ENCODE assay signal across 23 cellular contexts in genomic region chr11:123674297-123674696, GRCh38. TPM values are rescaled to one million over a fixed set of nuclear protein-coding genes. Genes with fewer than 3 reads are reported as not detected.
DNase-seq lines count a peak whose midpoint lies in the region; ATAC-seq, FAIRE-seq and TF ChIP-seq lines count a peak whose summit lies in the region.
"Had no signal": no experiment of that assay in that cellular context is flagged by ENCODE, and none has a peak within 500 bp of the region (broad histone marks: within the 10 kb centered on the region; RNA-seq: fewer than 3 reads in every experiment).

No MANE protein-coding gene starts in this region.

- intact Hi-C loops in mammary epithelial cell (cut with micrococcal nuclease) (no loop called here), breast epithelium (cut with DNase I; ENCODE audit: low total_unique reads) (no loop called here), heart right ventricle (cut with DNase I) (no loop called here)

- no peak overlapping the region for H2AFZ ChIP-seq in mammary epithelial cell (ENCODE audit: low read depth, low read length)
- H2AFZ ChIP-seq: GM23248 had no signal

- TF ChIP-seq CTCF in mammary epithelial cell (conservative IDR thresholded peaks at IDR 0.05 in 1 of 2, IDR thresholded peaks at IDR 0.05 in 1 of 2; ENCODE audit: extremely low read depth in 1 of 2, insufficient read depth in 1 of 2, low read depth in 1 of 2, low read length in 2 of 2), result no peak
- no peak for TF ChIP-seq CTCF in breast epithelium (IDR thresholded peaks at IDR 0.05)
- no peak for TF ChIP-seq CTCF in bronchial epithelial cell (IDR thresholded peaks at IDR 0.05; ENCODE audit: insufficient read depth, low read length, severe bottlenecking)
- TF ChIP-seq CTCF in heart right ventricle (IDR thresholded peaks at IDR 0.05), result no peak

- dilution Hi-C loops in mammary epithelial cell (cut with HindIII; ENCODE audit: low sequenced_read_pairs), result no loop called here

- in situ Hi-C loops in mammary epithelial cell (cut with MboI; ENCODE audit: low sequenced_read_pairs in 2 of 2), result no loop called here

- peaks cover 14% of the 10 kb centered on the region for H3K4me1 ChIP-seq in mammary epithelial cell (ENCODE audit: insufficient read depth, low read length)
- no peaks in the 10 kb centered on the region for H3K4me1 ChIP-seq in breast epithelium
- no peaks in the 10 kb centered on the region for H3K4me1 ChIP-seq in heart right ventricle
- H3K4me1 ChIP-seq: SJSA1 had no signal

- FAIRE-seq in bronchial epithelial cell (lab: Jason Lieb, UNC) (no peak), urothelium cell line (lab: Jason Lieb, UNC) (no peak)
- FAIRE-seq: HepG2, RCC 7860 had no signal

- no peaks in the 10 kb centered on the region for H3K9me3 ChIP-seq in mammary epithelial cell (replicated peaks; ENCODE audit: insufficient read depth, low read length)
- H3K9me3 ChIP-seq in breast epithelium, result no peaks in the 10 kb centered on the region
- H3K9me3 ChIP-seq in heart right ventricle, result peaks cover 0 to 4% (median 0%) of the 10 kb centered on the region in 11 donors
- H3K9me3 ChIP-seq: SJSA1 had no signal

- no peak overlapping the region for H3K4me2 ChIP-seq in mammary epithelial cell (ENCODE audit: insufficient read depth, low read depth, low read length)

- H3K36me3 ChIP-seq in mammary epithelial cell (ENCODE audit: insufficient read depth, low read length), result no peaks in the 10 kb centered on the region
- H3K36me3 ChIP-seq in breast epithelium, result no peaks in the 10 kb centered on the region
- H3K36me3 ChIP-seq in bronchial epithelial cell (ENCODE audit: control insufficient read depth, insufficient read depth, low read length), result no peaks in the 10 kb centered on the region
- no peaks in the 10 kb centered on the region for H3K36me3 ChIP-seq in heart right ventricle
- H3K36me3 ChIP-seq: SJSA1 had no signal

- no peaks in the 10 kb centered on the region for H4K20me1 ChIP-seq in mammary epithelial cell (ENCODE audit: insufficient read depth, low read length)

- BruUV-seq in mammary epithelial cell (replicated peaks; lab: Mats Ljungman, UMichigan), result no TSS peak

- H3K27ac ChIP-seq in mammary epithelial cell (ENCODE audit: insufficient read depth, low read depth, low read length) (no peak overlapping the region), breast epithelium (no peak overlapping the region), heart right ventricle (no peak overlapping the region)
- H3K27ac ChIP-seq: GM23248, SJSA1 had no signal

- no peak overlapping the region for H3K9ac ChIP-seq in mammary epithelial cell (ENCODE audit: insufficient read depth, low read length)
- H3K9ac ChIP-seq: GM23248 had no signal

- CTCF ChIA-PET in mammary epithelial cell (lab: Charles Lee; ENCODE audit: low non-redundant PET), result no interaction called here

- WGBS in mammary epithelial cell (ENCODE audit: low coverage, missing lambda C conversion rate), result 25% methylated on average over 2 of the region's 2 CpGs
- 49 to 72% methylated on average over 2 of the region's 2 CpGs for WGBS in heart right ventricle, 2 donors

- H3K27me3 ChIP-seq in mammary epithelial cell (ENCODE audit: insufficient read depth, low read length) (no peaks in the 10 kb centered on the region), breast epithelium (no peaks in the 10 kb centered on the region), bronchial epithelial cell (ENCODE audit: control insufficient read depth, insufficient read depth, low read length) (no peaks in the 10 kb centered on the region), heart right ventricle (no peaks in the 10 kb centered on the region)
- H3K27me3 ChIP-seq: SJSA1 had no signal

- no peaks in the 10 kb centered on the region for H3K79me2 ChIP-seq in mammary epithelial cell (ENCODE audit: insufficient read depth, low read length)

- H3K4me3 ChIP-seq in mammary epithelial cell (replicated peaks in 1 of 3; ENCODE audit: insufficient read depth in 1 of 3, low read depth in 2 of 3, low read length in 3 of 3) (no peak overlapping the region), breast epithelium (no peak overlapping the region), bronchial epithelial cell (ENCODE audit: low read depth, low read length) (no peak overlapping the region), heart right ventricle (no peak overlapping the region)
- H3K4me3 ChIP-seq: GM23248, SJSA1 had no signal

- TF ChIP-seq POLR2A in breast epithelium (IDR thresholded peaks at IDR 0.05), result no peak

- no peak for ATAC-seq in heart right ventricle
- ATAC-seq: HepG2, Right ventricle myocardium inferior had no signal

- peak; percentile 76 for DNase-seq in mammary epithelial cell
- no peak for DNase-seq in breast epithelium (ENCODE audit: low spot score in 2 of 2)
- DNase-seq in bronchial epithelial cell (ENCODE audit: low read depth), result peak; percentile 90
- peak; percentile 26 for DNase-seq in kidney tubule cell (ENCODE audit: low spot score)
- no peak for DNase-seq in SIG-M5 (lab: John Stamatoyannopoulos, UW)
- no peak for DNase-seq in urothelium cell line (ENCODE audit: low spot score)
- DNase-seq in heart right ventricle, result no peak
- DNase-seq: Calu3, GM23248, H7, KBM-7, MV-4-11, NCI-H1105, NCI-H1436 treated with DMSO at 0.1 percent for 48 hours, NCI-H187 treated with DMSO at 0.1 percent for 48 hours, NCI-H2227 treated with DMSO at 0.1 percent for 48 hours, NCI-H526 treated with DMSO at 0.1 percent for 48 hours, OCI-M1 had no signal

RNA-seq across cellular contexts. Expression of gene SCN3B, which starts 19.9 kb away (rescaled TPM):
- total RNA-seq in mammary epithelial cell (1 to 10 TPM in 1 of 2 donors, under 1 TPM in 1; 0.31 to 1.2 TPM), breast epithelium (1 to 10 TPM; 1.9 to 2.6 (median 1.9) TPM), bronchial epithelial cell (0.26 and 0.64 TPM in 2 replicates), heart right ventricle (1 to 10 TPM in 7 of 10 donors, under 1 TPM in 3; 0.26 to 3.4 (median 1.7) TPM)
- polyA plus RNA-seq in mammary epithelial cell (0.15 TPM), heart right ventricle (under 1 TPM; 0.78 to 0.80 TPM)
- polyA minus RNA-seq in mammary epithelial cell, result 0.16 TPM
- total RNA-seq: GM23248, LHCN-M2 had no signal

Comparison
In these comparisons a context has a peak if more than half of its experiments do, and no peak if none do; other contexts are left out.
1. DNase-seq: peak in mammary epithelial cell (single experiment), bronchial epithelial cell (single experiment) and kidney tubule cell (single experiment); none in breast epithelium (0 of 2), SIG-M5 (single experiment), urothelium cell line (single experiment) and heart right ventricle (0 of 2).